16 cellular contexts compared by ENCODE assay signal in genomic region chr12:66596189-66596588, GRCh38.
DNase-seq lines count a peak whose midpoint lies in the region; TF ChIP-seq lines count a peak whose summit lies in the region.
"Had no signal": no experiment of that assay in that cellular context is flagged by ENCODE, and none has a peak within 500 bp of the region (broad histone marks: within the 10 kb centered on the region; RNA-seq: fewer than 3 reads in every experiment).

No MANE protein-coding gene starts in this region.

- no peaks in the 10 kb centered on the region for H3K9me3 ChIP-seq in adipocyte (ENCODE audit: control insufficient read depth, low read length)
- no peaks in the 10 kb centered on the region for H3K9me3 ChIP-seq in hepatocyte (ENCODE audit: low read depth)
- H3K9me3 ChIP-seq in smooth muscle cell (replicated peaks; ENCODE audit: low read depth) = no peaks in the 10 kb centered on the region
- H3K9me3 ChIP-seq: adrenal gland, tibial nerve had no signal

- no peak overlapping the region for H3K4me2 ChIP-seq in hepatocyte
- no peak overlapping the region for H3K4me2 ChIP-seq in smooth muscle cell

- peak; percentile 55 for DNase-seq in HCEC 1CT
- peak; percentile 38 for DNase-seq in adipocyte (ENCODE audit: low read depth)
- DNase-seq in fibroblast of gingiva (ENCODE audit: low read depth) = peak; percentile 2
- DNase-seq in retinal pigment epithelial cell (ENCODE audit: low read depth) = peak; percentile 6
- no peak for DNase-seq in hepatocyte (ENCODE audit: low spot score)
- no peak for DNase-seq in smooth muscle cell (lab: John Stamatoyannopoulos, UW; ENCODE audit: unreplicated experiment)
- no peak for DNase-seq in globus pallidus (ENCODE audit: low spot score)
- DNase-seq: activated CD4-positive, alpha-beta T cell treated with anti-CD3 and anti-CD28 coated beads for 48 hours; adrenal gland; head of caudate nucleus; NCI-H1048; NCI-H2081; NCI-H524; retina had no signal

- H2AFZ ChIP-seq in hepatocyte = no peak overlapping the region
- no peak overlapping the region for H2AFZ ChIP-seq in smooth muscle cell (ENCODE audit: low read depth)

- no peaks in the 10 kb centered on the region for H3K79me2 ChIP-seq in hepatocyte
- H3K79me2 ChIP-seq in smooth muscle cell (ENCODE audit: low read depth) = no peaks in the 10 kb centered on the region

- H3K9ac ChIP-seq in adipocyte (ENCODE audit: low read length) (no peak overlapping the region), smooth muscle cell (ENCODE audit: low read depth) (no peak overlapping the region)

- TF ChIP-seq CTCF in retinal pigment epithelial cell (conservative IDR thresholded peaks at IDR 0.05; ENCODE audit: low read depth, low read length) = no peak
- TF ChIP-seq CTCF in hepatocyte (IDR thresholded peaks at IDR 0.05; ENCODE audit: poor library complexity) = no peak
- TF ChIP-seq CTCF in smooth muscle cell (IDR thresholded peaks at IDR 0.05; ENCODE audit: borderline replicate concordance, insufficient read depth, poor library complexity, severe bottlenecking) = no peak

- H3K4me3 ChIP-seq in adipocyte (ENCODE audit: low read length) (no peak overlapping the region), retinal pigment epithelial cell (ENCODE audit: low read length) (no peak overlapping the region), hepatocyte (no peak overlapping the region), smooth muscle cell (no peak overlapping the region)
- H3K4me3 ChIP-seq: adrenal gland, K562, tibial nerve had no signal

- H4K20me1 ChIP-seq in hepatocyte (ENCODE audit: insufficient read depth, poor library complexity, severe bottlenecking) (no peaks in the 10 kb centered on the region), smooth muscle cell (ENCODE audit: low read depth) (no peaks in the 10 kb centered on the region)

- H3F3A ChIP-seq in smooth muscle cell (ENCODE audit: low read depth) = no peaks in the 10 kb centered on the region

- H3K27ac ChIP-seq in hepatocyte = no peak overlapping the region
- no peak overlapping the region for H3K27ac ChIP-seq in smooth muscle cell (ENCODE audit: low read depth)
- H3K27ac ChIP-seq: adrenal gland, tibial nerve had no signal

- no peaks in the 10 kb centered on the region for H3K27me3 ChIP-seq in adipocyte (replicated peaks; ENCODE audit: control insufficient read depth, insufficient read depth, low read length)
- H3K27me3 ChIP-seq in hepatocyte = no peaks in the 10 kb centered on the region
- no peaks in the 10 kb centered on the region for H3K27me3 ChIP-seq in smooth muscle cell (ENCODE audit: low read depth)
- H3K27me3 ChIP-seq: adrenal gland, tibial nerve had no signal

- 92% methylated on average over 2 of the region's 2 CpGs for WGBS in hepatocyte (ENCODE audit: low lambda C conversion rate, missing lambda C conversion rate)
- WGBS in smooth muscle cell (ENCODE audit: low lambda C conversion rate) = 92% methylated on average over 2 of the region's 2 CpGs

- no peaks in the 10 kb centered on the region for H3K9me2 ChIP-seq in hepatocyte (replicated peaks; ENCODE audit: insufficient read depth)

- no peaks in the 10 kb centered on the region for H3K36me3 ChIP-seq in adipocyte (ENCODE audit: control insufficient read depth, insufficient read depth, low read length, severe bottlenecking)
- no peaks in the 10 kb centered on the region for H3K36me3 ChIP-seq in hepatocyte (replicated peaks; ENCODE audit: insufficient read depth, low read depth)
- no peaks in the 10 kb centered on the region for H3K36me3 ChIP-seq in smooth muscle cell (ENCODE audit: low read depth)
- H3K36me3 ChIP-seq: adrenal gland, tibial nerve had no signal

- H3K4me1 ChIP-seq in adipocyte (ENCODE audit: control insufficient read depth, insufficient read depth, low read length) (peaks cover 20% of the 10 kb centered on the region), hepatocyte (ENCODE audit: insufficient read depth) (no peaks in the 10 kb centered on the region), smooth muscle cell (ENCODE audit: low read depth) (no peaks in the 10 kb centered on the region)
- H3K4me1 ChIP-seq: adrenal gland, tibial nerve had no signal

Comparison
In these comparisons a context has a peak if more than half of its experiments do, and no peak if none do; other contexts are left out.
1. DNase-seq: peak in HCEC 1CT (single experiment), adipocyte (single experiment), fibroblast of gingiva (single experiment) and retinal pigment epithelial cell (single experiment); none in hepatocyte (single experiment), smooth muscle cell (single experiment) and globus pallidus (single experiment).